ENCODE assay signal across 19 cellular contexts in the genomic region with DNA sequence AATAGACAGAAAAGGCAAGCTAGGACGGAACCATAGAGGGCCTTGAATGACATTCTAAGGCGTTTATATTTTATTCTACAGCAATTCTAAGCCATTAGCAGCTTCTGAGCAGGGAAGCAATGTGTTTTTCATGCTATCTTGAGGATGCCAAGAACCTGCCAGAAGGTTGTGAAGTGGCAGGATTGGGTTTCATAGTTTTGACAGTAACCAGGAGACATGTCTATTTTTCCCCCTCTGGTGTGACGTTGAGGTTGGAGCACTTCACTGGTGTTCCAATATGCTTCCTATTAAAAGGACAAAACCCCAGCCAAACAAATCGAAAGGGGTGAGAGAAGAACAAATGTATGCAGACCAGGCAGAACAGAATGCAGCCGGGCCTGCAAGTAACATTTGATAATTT.
DNase-seq lines count a peak whose midpoint lies in the region; ATAC-seq and TF ChIP-seq lines count a peak whose summit lies in the region.
"Had no signal": no experiment of that assay in that cellular context is flagged by ENCODE, and none has a peak within 500 bp of the region (broad histone marks: within the 10 kb centered on the region; RNA-seq: fewer than 3 reads in every experiment).

No MANE protein-coding gene starts in this region.

- peaks cover 29% of the 10 kb centered on the region for H3K4me1 ChIP-seq in left ventricle myocardium inferior
- H3K4me1 ChIP-seq in neuronal stem cell (ENCODE audit: control insufficient read depth in 2 of 2, insufficient read depth in 1 of 2, low read depth in 1 of 2, low read length in 2 of 2): no peaks in the 10 kb centered on the region
- H3K4me1 ChIP-seq: A549, Caco-2 had no signal

- H3K27me3 ChIP-seq in left ventricle myocardium inferior (ENCODE audit: low read depth) (no peaks in the 10 kb centered on the region), neuronal stem cell (ENCODE audit: control insufficient read depth in 3 of 3, insufficient read depth in 3 of 3, low read depth in 1 of 3, low read length in 3 of 3) (no peaks in the 10 kb centered on the region)

- H3K9ac ChIP-seq in neuronal stem cell (ENCODE audit: low read depth, low read length, poor library complexity): no peak overlapping the region

- ATAC-seq in Right ventricle myocardium inferior (peak; percentile 65), HG03039 (IDR thresholded peaks at IDR 0.05; ENCODE audit: unreplicated experiment) (no peak)
- ATAC-seq: A549, Panc1 had no signal

- no peak overlapping the region for H3K23ac ChIP-seq in neuronal stem cell (ENCODE audit: low read depth, low read length, poor library complexity)

- H2BK120ac ChIP-seq in neuronal stem cell (ENCODE audit: low read depth, low read length): no peak overlapping the region

- H3K9me3 ChIP-seq in left ventricle myocardium inferior (replicated peaks) (no peaks in the 10 kb centered on the region), neuronal stem cell (replicated peaks in 1 of 2; ENCODE audit: control insufficient read depth in 2 of 2, insufficient read depth in 1 of 2, low read depth in 1 of 2, low read length in 2 of 2) (no peaks in the 10 kb centered on the region)
- H3K9me3 ChIP-seq: A549, Caco-2 had no signal

- TF ChIP-seq CTCF in left ventricle myocardium inferior (IDR thresholded peaks at IDR 0.05; ENCODE audit: borderline replicate concordance): no peak

- H3K4ac ChIP-seq in neuronal stem cell (ENCODE audit: low read length): no peak overlapping the region

- no peak for DNase-seq in Right ventricle myocardium inferior (ENCODE audit: missing footprints)
- no peak for DNase-seq in cardiac septum (ENCODE audit: low spot score)
- DNase-seq in astrocyte of the hippocampus (ENCODE audit: low read depth, low spot score): peak; percentile 12
- no peak for DNase-seq in left ventricle myocardium inferior
- DNase-seq in activated T-cell treated with anti-CD3 and anti-CD28 coated beads for 4 hours: no peak
- no peak for DNase-seq in neuronal stem cell (ENCODE audit: low spot score)
- DNase-seq: Caco-2; CD4-positive, alpha-beta T cell; DMS79; KG1; MV-4-11; NCI-H1417 treated with DMSO at 0.1 percent for 48 hours; NCI-H187 treated with DMSO at 0.1 percent for 48 hours; NCI-H2227 treated with DMSO at 0.1 percent for 48 hours; NCI-H510A treated with DMSO at 0.1 percent for 48 hours; NCI-H82 had no signal

- no peak overlapping the region for H2BK15ac ChIP-seq in neuronal stem cell (ENCODE audit: low read length)

- no peak overlapping the region for H4K8ac ChIP-seq in neuronal stem cell (ENCODE audit: low read depth, low read length)

- peak overlapping the region; percentile 88 for H3K27ac ChIP-seq in left ventricle myocardium inferior (replicated peaks)
- no peak overlapping the region for H3K27ac ChIP-seq in neuronal stem cell (replicated peaks; ENCODE audit: low read length)
- H3K27ac ChIP-seq: A549 had no signal

- no peak overlapping the region for H2BK12ac ChIP-seq in neuronal stem cell (ENCODE audit: low read length)

- no peak overlapping the region for H3K14ac ChIP-seq in neuronal stem cell (ENCODE audit: low read length)

- no peak overlapping the region for H3K4me3 ChIP-seq in left ventricle myocardium inferior
- H3K4me3 ChIP-seq in neuronal stem cell (ENCODE audit: low read length in 2 of 2): no peak overlapping the region
- H3K4me3 ChIP-seq: A549 had no signal

- H2AK5ac ChIP-seq in neuronal stem cell (ENCODE audit: low read depth, low read length): no peak overlapping the region

- no peaks in the 10 kb centered on the region for H3K79me1 ChIP-seq in neuronal stem cell (ENCODE audit: low read depth, low read length)

- whole genome bisulfite sequencing in neuronal stem cell (ENCODE audit: extremely low coverage in 2 of 2, insufficient read length in 2 of 2, insufficient replicate concordance in 1 of 2), 2 donors: no CpG with 5 or more reads among the region's 5 CpGs

- H3K36me3 ChIP-seq in left ventricle myocardium inferior: no peaks in the 10 kb centered on the region
- no peaks in the 10 kb centered on the region for H3K36me3 ChIP-seq in neuronal stem cell (replicated peaks in 1 of 2; ENCODE audit: control insufficient read depth in 2 of 2, insufficient read depth in 2 of 2, low read length in 2 of 2)

- no peak overlapping the region for H2AFZ ChIP-seq in neuronal stem cell (ENCODE audit: low read length)

- H3K18ac ChIP-seq in neuronal stem cell (ENCODE audit: low read length): no peak overlapping the region

- no peak overlapping the region for H3K4me2 ChIP-seq in neuronal stem cell (ENCODE audit: insufficient read depth, low read length, poor library complexity, severe bottlenecking)
- H3K4me2 ChIP-seq: A549 had no signal

- intact Hi-C loops in Right ventricle myocardium inferior (cut with DNase I) (loop anchor here (2.0 to 5.0 kb wide), 2 partner anchors 118 to 170 kb away; no protein-coding TSS in a partner anchor), cardiac septum (cut with DNase I) (no loop called here), left ventricle myocardium inferior (cut with micrococcal nuclease) (no loop called here)

- H4K91ac ChIP-seq in neuronal stem cell (ENCODE audit: low read depth, low read length, poor library complexity): no peak overlapping the region

- H2BK5ac ChIP-seq in neuronal stem cell (ENCODE audit: low read length): no peak overlapping the region
